ENCODE assay signal across 2 cellular contexts in the genomic region with DNA sequence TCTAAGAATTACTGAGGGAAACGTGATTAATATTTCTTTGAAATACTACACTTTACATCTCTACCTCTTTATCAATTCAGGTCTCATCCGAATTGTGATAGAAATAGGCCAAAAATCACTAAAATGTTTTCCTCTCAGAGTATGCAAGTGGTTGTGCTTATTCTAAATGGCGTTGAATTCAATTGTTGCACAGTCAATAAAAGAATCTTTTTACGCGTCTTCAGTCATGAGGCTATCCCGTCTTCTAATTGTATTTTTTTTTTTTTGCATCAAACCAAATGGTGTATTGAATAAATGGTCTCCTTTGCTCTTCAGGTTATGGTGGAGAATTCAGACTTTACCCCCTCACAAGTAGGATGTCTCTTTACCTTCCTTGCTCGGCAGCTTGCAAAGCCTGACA.
TF ChIP-seq lines count a peak whose summit lies in the region.

No MANE protein-coding gene starts in this region.

TF ChIP-seq in WTC11, 78 proteins besides CTCF, POLR2A, EP300 and RAD21 (continued from another document):
- TF ChIP-seq, protein P1, sequence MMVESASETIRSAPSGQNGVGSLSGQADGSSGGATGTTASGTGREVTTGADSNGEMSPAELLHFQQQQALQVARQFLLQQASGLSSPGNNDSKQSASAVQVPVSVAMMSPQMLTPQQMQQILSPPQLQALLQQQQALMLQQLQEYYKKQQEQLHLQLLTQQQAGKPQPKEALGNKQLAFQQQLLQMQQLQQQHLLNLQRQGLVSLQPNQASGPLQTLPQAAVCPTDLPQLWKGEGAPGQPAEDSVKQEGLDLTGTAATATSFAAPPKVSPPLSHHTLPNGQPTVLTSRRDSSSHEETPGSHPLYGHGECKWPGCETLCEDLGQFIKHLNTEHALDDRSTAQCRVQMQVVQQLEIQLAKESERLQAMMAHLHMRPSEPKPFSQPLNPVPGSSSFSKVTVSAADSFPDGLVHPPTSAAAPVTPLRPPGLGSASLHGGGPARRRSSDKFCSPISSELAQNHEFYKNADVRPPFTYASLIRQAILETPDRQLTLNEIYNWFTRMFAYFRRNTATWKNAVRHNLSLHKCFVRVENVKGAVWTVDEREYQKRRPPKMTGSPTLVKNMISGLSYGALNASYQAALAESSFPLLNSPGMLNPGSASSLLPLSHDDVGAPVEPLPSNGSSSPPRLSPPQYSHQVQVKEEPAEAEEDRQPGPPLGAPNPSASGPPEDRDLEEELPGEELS (CRISPR knock-in tag; IDR thresholded peaks at IDR 0.05): no peak
- TF ChIP-seq ZNF396 (CRISPR knock-in tag; IDR thresholded peaks at IDR 0.05; ENCODE audit: borderline replicate concordance) (no peak), MXD4 (CRISPR knock-in tag; IDR thresholded peaks at IDR 0.05; ENCODE audit: borderline replicate concordance) (no peak), ZNF138 (CRISPR knock-in tag; conservative IDR thresholded peaks at IDR 0.05) (no peak), CREM (CRISPR knock-in tag; IDR thresholded peaks at IDR 0.05) (no peak)
- TF ChIP-seq, protein P2, sequence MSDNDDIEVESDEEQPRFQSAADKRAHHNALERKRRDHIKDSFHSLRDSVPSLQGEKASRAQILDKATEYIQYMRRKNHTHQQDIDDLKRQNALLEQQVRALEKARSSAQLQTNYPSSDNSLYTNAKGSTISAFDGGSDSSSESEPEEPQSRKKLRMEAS (CRISPR knock-in tag; IDR thresholded peaks at IDR 0.05): no peak
- TF ChIP-seq, protein P3, sequence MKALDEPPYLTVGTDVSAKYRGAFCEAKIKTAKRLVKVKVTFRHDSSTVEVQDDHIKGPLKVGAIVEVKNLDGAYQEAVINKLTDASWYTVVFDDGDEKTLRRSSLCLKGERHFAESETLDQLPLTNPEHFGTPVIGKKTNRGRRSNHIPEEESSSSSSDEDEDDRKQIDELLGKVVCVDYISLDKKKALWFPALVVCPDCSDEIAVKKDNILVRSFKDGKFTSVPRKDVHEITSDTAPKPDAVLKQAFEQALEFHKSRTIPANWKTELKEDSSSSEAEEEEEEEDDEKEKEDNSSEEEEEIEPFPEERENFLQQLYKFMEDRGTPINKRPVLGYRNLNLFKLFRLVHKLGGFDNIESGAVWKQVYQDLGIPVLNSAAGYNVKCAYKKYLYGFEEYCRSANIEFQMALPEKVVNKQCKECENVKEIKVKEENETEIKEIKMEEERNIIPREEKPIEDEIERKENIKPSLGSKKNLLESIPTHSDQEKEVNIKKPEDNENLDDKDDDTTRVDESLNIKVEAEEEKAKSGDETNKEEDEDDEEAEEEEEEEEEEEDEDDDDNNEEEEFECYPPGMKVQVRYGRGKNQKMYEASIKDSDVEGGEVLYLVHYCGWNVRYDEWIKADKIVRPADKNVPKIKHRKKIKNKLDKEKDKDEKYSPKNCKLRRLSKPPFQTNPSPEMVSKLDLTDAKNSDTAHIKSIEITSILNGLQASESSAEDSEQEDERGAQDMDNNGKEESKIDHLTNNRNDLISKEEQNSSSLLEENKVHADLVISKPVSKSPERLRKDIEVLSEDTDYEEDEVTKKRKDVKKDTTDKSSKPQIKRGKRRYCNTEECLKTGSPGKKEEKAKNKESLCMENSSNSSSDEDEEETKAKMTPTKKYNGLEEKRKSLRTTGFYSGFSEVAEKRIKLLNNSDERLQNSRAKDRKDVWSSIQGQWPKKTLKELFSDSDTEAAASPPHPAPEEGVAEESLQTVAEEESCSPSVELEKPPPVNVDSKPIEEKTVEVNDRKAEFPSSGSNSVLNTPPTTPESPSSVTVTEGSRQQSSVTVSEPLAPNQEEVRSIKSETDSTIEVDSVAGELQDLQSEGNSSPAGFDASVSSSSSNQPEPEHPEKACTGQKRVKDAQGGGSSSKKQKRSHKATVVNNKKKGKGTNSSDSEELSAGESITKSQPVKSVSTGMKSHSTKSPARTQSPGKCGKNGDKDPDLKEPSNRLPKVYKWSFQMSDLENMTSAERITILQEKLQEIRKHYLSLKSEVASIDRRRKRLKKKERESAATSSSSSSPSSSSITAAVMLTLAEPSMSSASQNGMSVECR (CRISPR knock-in tag; IDR thresholded peaks at IDR 0.05; ENCODE audit: borderline replicate concordance): no peak
- TF ChIP-seq, protein P4, sequence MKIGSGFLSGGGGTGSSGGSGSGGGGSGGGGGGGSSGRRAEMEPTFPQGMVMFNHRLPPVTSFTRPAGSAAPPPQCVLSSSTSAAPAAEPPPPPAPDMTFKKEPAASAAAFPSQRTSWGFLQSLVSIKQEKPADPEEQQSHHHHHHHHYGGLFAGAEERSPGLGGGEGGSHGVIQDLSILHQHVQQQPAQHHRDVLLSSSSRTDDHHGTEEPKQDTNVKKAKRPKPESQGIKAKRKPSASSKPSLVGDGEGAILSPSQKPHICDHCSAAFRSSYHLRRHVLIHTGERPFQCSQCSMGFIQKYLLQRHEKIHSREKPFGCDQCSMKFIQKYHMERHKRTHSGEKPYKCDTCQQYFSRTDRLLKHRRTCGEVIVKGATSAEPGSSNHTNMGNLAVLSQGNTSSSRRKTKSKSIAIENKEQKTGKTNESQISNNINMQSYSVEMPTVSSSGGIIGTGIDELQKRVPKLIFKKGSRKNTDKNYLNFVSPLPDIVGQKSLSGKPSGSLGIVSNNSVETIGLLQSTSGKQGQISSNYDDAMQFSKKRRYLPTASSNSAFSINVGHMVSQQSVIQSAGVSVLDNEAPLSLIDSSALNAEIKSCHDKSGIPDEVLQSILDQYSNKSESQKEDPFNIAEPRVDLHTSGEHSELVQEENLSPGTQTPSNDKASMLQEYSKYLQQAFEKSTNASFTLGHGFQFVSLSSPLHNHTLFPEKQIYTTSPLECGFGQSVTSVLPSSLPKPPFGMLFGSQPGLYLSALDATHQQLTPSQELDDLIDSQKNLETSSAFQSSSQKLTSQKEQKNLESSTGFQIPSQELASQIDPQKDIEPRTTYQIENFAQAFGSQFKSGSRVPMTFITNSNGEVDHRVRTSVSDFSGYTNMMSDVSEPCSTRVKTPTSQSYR (CRISPR knock-in tag; IDR thresholded peaks at IDR 0.05): no peak

TF ChIP-seq in K562, 482 proteins besides CTCF, POLR2A, EP300 and RAD21 (continued from another document):
- TF ChIP-seq, protein P5, sequence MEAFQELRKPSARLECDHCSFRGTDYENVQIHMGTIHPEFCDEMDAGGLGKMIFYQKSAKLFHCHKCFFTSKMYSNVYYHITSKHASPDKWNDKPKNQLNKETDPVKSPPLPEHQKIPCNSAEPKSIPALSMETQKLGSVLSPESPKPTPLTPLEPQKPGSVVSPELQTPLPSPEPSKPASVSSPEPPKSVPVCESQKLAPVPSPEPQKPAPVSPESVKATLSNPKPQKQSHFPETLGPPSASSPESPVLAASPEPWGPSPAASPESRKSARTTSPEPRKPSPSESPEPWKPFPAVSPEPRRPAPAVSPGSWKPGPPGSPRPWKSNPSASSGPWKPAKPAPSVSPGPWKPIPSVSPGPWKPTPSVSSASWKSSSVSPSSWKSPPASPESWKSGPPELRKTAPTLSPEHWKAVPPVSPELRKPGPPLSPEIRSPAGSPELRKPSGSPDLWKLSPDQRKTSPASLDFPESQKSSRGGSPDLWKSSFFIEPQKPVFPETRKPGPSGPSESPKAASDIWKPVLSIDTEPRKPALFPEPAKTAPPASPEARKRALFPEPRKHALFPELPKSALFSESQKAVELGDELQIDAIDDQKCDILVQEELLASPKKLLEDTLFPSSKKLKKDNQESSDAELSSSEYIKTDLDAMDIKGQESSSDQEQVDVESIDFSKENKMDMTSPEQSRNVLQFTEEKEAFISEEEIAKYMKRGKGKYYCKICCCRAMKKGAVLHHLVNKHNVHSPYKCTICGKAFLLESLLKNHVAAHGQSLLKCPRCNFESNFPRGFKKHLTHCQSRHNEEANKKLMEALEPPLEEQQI (IDR thresholded peaks at IDR 0.05): no peak
- no peak for TF ChIP-seq ZNF444 (CRISPR knock-in tag; IDR thresholded peaks at IDR 0.05)
TF ChIP-seq in K562: peak in this region for 1.
